7 cellular contexts compared by ENCODE assay signal in the genomic region with DNA sequence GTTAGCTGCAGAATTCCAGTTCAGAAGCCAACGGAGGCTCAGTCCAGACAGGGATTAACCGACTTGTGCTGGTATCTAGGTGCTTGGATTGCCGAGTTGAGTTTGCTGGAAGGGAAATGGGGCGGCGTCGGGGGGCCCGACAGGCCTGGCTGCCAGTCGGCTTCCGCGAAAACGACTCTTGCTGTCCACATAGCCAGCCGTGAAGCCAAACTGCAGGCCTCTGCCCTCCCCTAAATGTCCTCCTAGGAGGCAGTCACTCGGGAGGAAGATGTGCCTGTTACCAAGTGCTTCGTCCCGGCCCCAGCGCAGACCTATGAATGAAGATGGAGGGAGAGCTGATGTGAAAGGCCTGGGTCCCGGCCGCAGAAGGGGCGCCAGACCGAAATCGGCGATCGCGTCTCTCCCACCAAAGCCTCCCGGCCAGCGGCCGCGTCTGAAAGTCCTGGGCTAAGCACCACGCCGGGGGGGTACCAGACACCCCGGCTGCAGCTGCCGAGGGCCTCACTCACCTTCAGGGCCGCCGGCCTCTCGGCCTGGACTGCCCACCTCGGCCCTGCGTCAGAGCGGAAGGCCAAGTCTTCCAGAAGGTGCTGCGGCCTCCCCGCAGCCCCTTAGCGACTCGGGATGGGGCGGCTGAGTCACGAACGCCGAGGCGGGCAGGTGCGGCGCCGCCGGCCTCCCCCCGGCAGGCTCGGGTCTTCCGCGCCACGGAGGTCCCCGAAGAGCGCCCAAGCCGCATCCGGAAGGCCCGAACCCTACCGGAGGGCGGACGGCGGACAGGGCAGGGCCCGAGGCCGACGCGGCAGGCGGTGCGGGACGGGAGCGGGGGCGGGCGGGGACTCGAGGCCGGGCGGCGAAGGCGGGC. TPM values are rescaled to one million over a fixed set of nuclear protein-coding genes. Genes with fewer than 3 reads are reported as not detected.
DNase-seq lines count a peak whose midpoint lies in the region; ATAC-seq and TF ChIP-seq lines count a peak whose summit lies in the region.

No MANE protein-coding gene starts in this region.

- H3K4me1 ChIP-seq in left lung: peaks cover 17 to 39% of the 10 kb centered on the region in 2 donors

- H3K9me3 Mint-ChIP-seq in T-helper 2 cell treated with Interferon-gamma antibody and Interleukin-4, amounts not matched to agents 5 μg/mL and 100 μg/mL, for 36 hours: no peaks in the 10 kb centered on the region

- H3K27ac ChIP-seq in caudate nucleus (ENCODE audit: low read depth, low read length) (peak overlapping the region; percentile 89), left lung (peak overlapping the region; percentile 87 to 96)

- H3K27ac Mint-ChIP-seq in T-helper 2 cell treated with Interferon-gamma antibody and Interleukin-4, amounts not matched to agents 5 μg/mL and 100 μg/mL, for 36 hours: peak overlapping the region; percentile 94

- TF ChIP-seq CTCF in left lung (IDR thresholded peaks at IDR 0.05): no peak

- DNase-seq in T-helper 2 cell treated with Interferon-gamma antibody and Interleukin-4, amounts not matched to agents 5 μg/mL and 100 μg/mL, for 36 hours (ENCODE audit: low spot score): peak; percentile 46
- DNase-seq in caudate nucleus (lab: John Stamatoyannopoulos, UW) (peak in 13 of 61 donors; percentile 29 to 70 (median 52)), left lung (peak in 1 of 2 donors; percentile 84), AML-193 (lab: John Stamatoyannopoulos, UW) (no peak)
- peak; percentile 52 for DNase-seq in stimulated activated CD8-positive, alpha-beta memory T cell treated with anti-CD3 and anti-CD28 coated beads, Interleukin-4, amount 100 ng/mL, for 48 hours

- no peaks in the 10 kb centered on the region for H3K27me3 ChIP-seq in left lung

- peaks cover 3% of the 10 kb centered on the region for H3K27me3 Mint-ChIP-seq in T-helper 2 cell treated with Interferon-gamma antibody and Interleukin-4, amounts not matched to agents 5 μg/mL and 100 μg/mL, for 36 hours (ENCODE audit: low read depth)

- ATAC-seq in GM18520 (IDR thresholded peaks at IDR 0.05; ENCODE audit: unreplicated experiment) (peak; percentile 3), HG02973 (IDR thresholded peaks at IDR 0.05; ENCODE audit: unreplicated experiment) (peak; percentile 6), left lung (peak; percentile 30)

- H3K9me3 ChIP-seq in left lung: no peaks in the 10 kb centered on the region

- peaks cover 37% of the 10 kb centered on the region for H3K4me1 Mint-ChIP-seq in T-helper 2 cell treated with Interferon-gamma antibody and Interleukin-4, amounts not matched to agents 5 μg/mL and 100 μg/mL, for 36 hours (ENCODE audit: low read depth)

- intact Hi-C loops in left lung (cut with DNase I): no loop called here

- peak overlapping the region; percentile 88 to 89 for H3K4me3 ChIP-seq in left lung

- H3K4me3 Mint-ChIP-seq in T-helper 2 cell treated with Interferon-gamma antibody and Interleukin-4, amounts not matched to agents 5 μg/mL and 100 μg/mL, for 36 hours: peak overlapping the region; percentile 93

- H3K36me3 ChIP-seq in left lung: peaks cover 0 to 29% of the 10 kb centered on the region in 2 donors

- peaks cover 64% of the 10 kb centered on the region for H3K36me3 Mint-ChIP-seq in T-helper 2 cell treated with Interferon-gamma antibody and Interleukin-4, amounts not matched to agents 5 μg/mL and 100 μg/mL, for 36 hours (ENCODE audit: low read depth)

RNA-seq across cellular contexts. Expression of a gene that starts 7.5 kb away (rescaled TPM):
- 10 to 100 TPM; 50.3 to 56.2 TPM for total RNA-seq in left lung

RNA-seq across cellular contexts. Expression of a gene that starts 9.5 kb away (rescaled TPM):
- 10 to 100 TPM; 16.5 to 32.0 TPM for total RNA-seq in left lung

RNA-seq across cellular contexts. Expression of a gene that starts 13.0 kb away (rescaled TPM):
- total RNA-seq in left lung: 10 to 100 TPM; 16.6 to 18.6 TPM

RNA-seq across cellular contexts. Expression of a gene that starts 26.6 kb away (rescaled TPM):
- 10 to 100 TPM; 30.5 to 35.0 TPM for total RNA-seq in left lung

RNA-seq across cellular contexts. Expression of a gene that starts 27.2 kb away (rescaled TPM):
- 10 to 100 TPM; 21.6 to 22.2 TPM for total RNA-seq in left lung

Comparison
In these comparisons a context has a peak if more than half of its experiments do, and no peak if none do; other contexts are left out.
1. DNase-seq: peak in T-helper 2 cell treated with Interferon-gamma antibody and Interleukin-4, amounts not matched to agents 5 μg/mL and 100 μg/mL, for 36 hours (single experiment) and stimulated activated CD8-positive, alpha-beta memory T cell treated with anti-CD3 and anti-CD28 coated beads, Interleukin-4, amount 100 ng/mL, for 48 hours (single experiment); none in AML-193 (0 of 2).
2. Peak in every context shown above with its lines, with median percentiles within 50 percentile points of each other: ATAC-seq.